In the genomic region with DNA sequence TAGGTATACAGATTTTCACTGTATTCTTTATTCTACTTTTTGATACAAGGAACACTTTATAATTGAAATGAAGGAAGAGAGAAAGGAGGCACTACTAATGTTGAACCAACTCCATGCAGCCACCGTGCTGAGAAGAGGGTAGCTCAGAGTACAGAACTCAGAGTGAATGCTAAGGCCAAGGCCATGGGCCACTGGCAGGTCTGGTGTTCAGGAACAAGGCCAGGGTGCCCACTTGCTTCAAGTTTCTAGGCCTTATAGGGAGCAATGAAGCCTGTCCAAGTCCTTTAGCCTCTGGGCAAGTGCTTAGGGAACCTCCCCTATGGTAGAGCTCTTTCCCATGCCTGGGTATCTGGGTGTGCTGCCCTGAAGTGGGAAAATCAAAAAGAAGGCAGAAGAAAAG, we compare ENCODE assay signal across 22 cellular contexts.
DNase-seq lines count a peak whose midpoint lies in the region.
"Had no signal": no experiment of that assay in that cellular context is flagged by ENCODE, and none has a peak within 500 bp of the region (broad histone marks: within the 10 kb centered on the region; RNA-seq: fewer than 3 reads in every experiment).

No MANE protein-coding gene starts in this region.

- DNase-seq in mesenteric fat pad (ENCODE audit: low spot score) = peak; percentile 57
- no peak for DNase-seq in NCI-H2171 (lab: John Stamatoyannopoulos, UW)
- DNase-seq: 8988T; ACHN; AML-193; BE2C; C1 segment of cervical spinal cord; Caco-2; Calu3; CD4-positive, alpha-beta memory T cell; CD4-positive, alpha-beta T cell; CD4-positive, CD25-positive, alpha-beta regulatory T cell; CD8-positive, alpha-beta memory T cell; CD8-positive, alpha-beta T cell; COR-L47; DMS 273 treated with DMSO at 0.1 percent for 48 hours; DMS153; DMS53; DMS79; DMS79 treated with DMSO at 0.1 percent for 48 hours; DND-41; EL had no signal
